1 cellular context compared by ENCODE assay signal in genomic region chr19:29526730-29527499, GRCh38.
TF ChIP-seq lines count a peak whose summit lies in the region.

No MANE protein-coding gene starts in this region.

TF ChIP-seq in HEK293, 187 proteins besides CTCF, POLR2A, EP300 and RAD21 (continued from another document and continues in another):
- TF ChIP-seq, protein P1, sequence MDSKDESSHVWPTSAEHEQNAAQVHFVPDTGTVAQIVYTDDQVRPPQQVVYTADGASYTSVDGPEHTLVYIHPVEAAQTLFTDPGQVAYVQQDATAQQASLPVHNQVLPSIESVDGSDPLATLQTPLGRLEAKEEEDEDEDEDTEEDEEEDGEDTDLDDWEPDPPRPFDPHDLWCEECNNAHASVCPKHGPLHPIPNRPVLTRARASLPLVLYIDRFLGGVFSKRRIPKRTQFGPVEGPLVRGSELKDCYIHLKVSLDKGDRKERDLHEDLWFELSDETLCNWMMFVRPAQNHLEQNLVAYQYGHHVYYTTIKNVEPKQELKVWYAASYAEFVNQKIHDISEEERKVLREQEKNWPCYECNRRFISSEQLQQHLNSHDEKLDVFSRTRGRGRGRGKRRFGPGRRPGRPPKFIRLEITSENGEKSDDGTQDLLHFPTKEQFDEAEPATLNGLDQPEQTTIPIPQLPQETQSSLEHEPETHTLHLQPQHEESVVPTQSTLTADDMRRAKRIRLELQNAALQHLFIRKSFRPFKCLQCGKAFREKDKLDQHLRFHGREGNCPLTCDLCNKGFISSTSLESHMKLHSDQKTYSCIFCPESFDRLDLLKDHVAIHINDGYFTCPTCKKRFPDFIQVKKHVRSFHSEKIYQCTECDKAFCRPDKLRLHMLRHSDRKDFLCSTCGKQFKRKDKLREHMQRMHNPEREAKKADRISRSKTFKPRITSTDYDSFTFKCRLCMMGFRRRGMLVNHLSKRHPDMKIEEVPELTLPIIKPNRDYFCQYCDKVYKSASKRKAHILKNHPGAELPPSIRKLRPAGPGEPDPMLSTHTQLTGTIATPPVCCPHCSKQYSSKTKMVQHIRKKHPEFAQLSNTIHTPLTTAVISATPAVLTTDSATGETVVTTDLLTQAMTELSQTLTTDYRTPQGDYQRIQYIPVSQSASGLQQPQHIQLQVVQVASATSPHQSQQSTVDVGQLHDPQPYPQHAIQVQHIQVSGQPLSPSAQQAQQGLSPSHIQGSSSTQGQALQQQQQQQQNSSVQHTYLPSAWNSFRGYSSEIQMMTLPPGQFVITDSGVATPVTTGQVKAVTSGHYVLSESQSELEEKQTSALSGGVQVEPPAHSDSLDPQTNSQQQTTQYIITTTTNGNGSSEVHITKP (tag by site-specific recombination; IDR thresholded peaks at IDR 0.05): no peak; the same call in 1 of the 2 replicates
- no peak for TF ChIP-seq ZNF488 (tag by site-specific recombination; IDR thresholded peaks at IDR 0.05)
- TF ChIP-seq ZNF704 (tag by site-specific recombination; IDR thresholded peaks at IDR 0.05): no peak
- no peak for TF ChIP-seq ZNF391 (tag by site-specific recombination; IDR thresholded peaks at IDR 0.05; ENCODE audit: borderline replicate concordance, low read depth)
- no peak for TF ChIP-seq ZNF791 (tag by site-specific recombination; IDR thresholded peaks at IDR 0.05)
- TF ChIP-seq PBX3 (CRISPR knock-in tag; IDR thresholded peaks at IDR 0.05): no peak
- TF ChIP-seq ZBTB7A (tag by site-specific recombination; IDR thresholded peaks at IDR 0.05; ENCODE audit: low read depth): peak; percentile 66; the same call in 1 of the 2 replicates
- peak; percentile 32; the same call in 1 of the 2 replicates for TF ChIP-seq BCL11A (tag by site-specific recombination; IDR thresholded peaks at IDR 0.05; ENCODE audit: low read depth)
- TF ChIP-seq ZNF660 (tag by site-specific recombination; IDR thresholded peaks at IDR 0.05): peak; percentile 85
- TF ChIP-seq ZNF10 (tag by site-specific recombination; IDR thresholded peaks at IDR 0.05): 0 out of 2 replicates have a peak, but pooled peaks have one; percentile 31
- TF ChIP-seq ZNF768 (tag by site-specific recombination; IDR thresholded peaks at IDR 0.05): no peak
- no peak for TF ChIP-seq ZNF654 (tag by site-specific recombination; IDR thresholded peaks at IDR 0.05; ENCODE audit: low read depth)
- no peak for TF ChIP-seq ZNF433 (tag by site-specific recombination; IDR thresholded peaks at IDR 0.05; ENCODE audit: low read depth)
- no peak for TF ChIP-seq OVOL3 (tag by site-specific recombination; IDR thresholded peaks at IDR 0.05)
- peak; percentile 49; the same call in 1 of the 2 replicates for TF ChIP-seq ZNF692 (tag by site-specific recombination; IDR thresholded peaks at IDR 0.05)
- TF ChIP-seq ZSCAN16 (tag by site-specific recombination; IDR thresholded peaks at IDR 0.05): no peak
- TF ChIP-seq, protein P2, sequence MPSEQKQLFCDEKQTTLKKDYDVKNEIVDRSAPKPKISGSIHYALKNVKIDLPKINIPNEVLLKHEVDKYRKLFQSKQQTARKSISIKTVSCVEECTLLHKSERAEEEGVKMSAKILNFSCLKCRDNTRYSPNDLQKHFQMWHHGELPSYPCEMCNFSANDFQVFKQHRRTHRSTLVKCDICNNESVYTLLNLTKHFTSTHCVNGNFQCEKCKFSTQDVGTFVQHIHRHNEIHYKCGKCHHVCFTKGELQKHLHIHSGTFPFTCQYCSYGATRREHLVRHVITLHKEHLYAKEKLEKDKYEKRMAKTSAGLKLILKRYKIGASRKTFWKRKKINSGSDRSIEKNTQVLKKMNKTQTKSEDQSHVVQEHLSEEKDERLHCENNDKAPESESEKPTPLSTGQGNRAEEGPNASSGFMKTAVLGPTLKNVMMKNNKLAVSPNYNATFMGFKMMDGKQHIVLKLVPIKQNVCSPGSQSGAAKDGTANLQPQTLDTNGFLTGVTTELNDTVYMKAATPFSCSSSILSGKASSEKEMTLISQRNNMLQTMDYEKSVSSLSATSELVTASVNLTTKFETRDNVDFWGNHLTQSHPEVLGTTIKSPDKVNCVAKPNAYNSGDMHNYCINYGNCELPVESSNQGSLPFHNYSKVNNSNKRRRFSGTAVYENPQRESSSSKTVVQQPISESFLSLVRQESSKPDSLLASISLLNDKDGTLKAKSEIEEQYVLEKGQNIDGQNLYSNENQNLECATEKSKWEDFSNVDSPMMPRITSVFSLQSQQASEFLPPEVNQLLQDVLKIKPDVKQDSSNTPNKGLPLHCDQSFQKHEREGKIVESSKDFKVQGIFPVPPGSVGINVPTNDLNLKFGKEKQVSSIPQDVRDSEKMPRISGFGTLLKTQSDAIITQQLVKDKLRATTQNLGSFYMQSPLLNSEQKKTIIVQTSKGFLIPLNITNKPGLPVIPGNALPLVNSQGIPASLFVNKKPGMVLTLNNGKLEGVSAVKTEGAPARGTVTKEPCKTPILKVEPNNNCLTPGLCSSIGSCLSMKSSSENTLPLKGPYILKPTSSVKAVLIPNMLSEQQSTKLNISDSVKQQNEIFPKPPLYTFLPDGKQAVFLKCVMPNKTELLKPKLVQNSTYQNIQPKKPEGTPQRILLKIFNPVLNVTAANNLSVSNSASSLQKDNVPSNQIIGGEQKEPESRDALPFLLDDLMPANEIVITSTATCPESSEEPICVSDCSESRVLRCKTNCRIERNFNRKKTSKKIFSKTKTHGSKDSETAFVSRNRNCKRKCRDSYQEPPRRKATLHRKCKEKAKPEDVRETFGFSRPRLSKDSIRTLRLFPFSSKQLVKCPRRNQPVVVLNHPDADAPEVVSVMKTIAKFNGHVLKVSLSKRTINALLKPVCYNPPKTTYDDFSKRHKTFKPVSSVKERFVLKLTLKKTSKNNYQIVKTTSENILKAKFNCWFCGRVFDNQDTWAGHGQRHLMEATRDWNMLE (tag by site-specific recombination; conservative IDR thresholded peaks at IDR 0.05; ENCODE audit: low read depth): no peak
- TF ChIP-seq SCRT1 (tag by site-specific recombination; IDR thresholded peaks at IDR 0.05; ENCODE audit: borderline replicate concordance): no peak
- 0 out of 2 replicates have a peak, but pooled peaks have one; percentile 22 for TF ChIP-seq ZNF600 (tag by site-specific recombination; IDR thresholded peaks at IDR 0.05)
- TF ChIP-seq ZNF239 (tag by site-specific recombination; IDR thresholded peaks at IDR 0.05): no peak
- TF ChIP-seq REPIN1 (tag by site-specific recombination; IDR thresholded peaks at IDR 0.05; ENCODE audit: low read depth): 0 out of 2 replicates have a peak, but pooled peaks have one; percentile 81
- no peak for TF ChIP-seq ZNF555 (tag by site-specific recombination; conservative IDR thresholded peaks at IDR 0.05)
- TF ChIP-seq PRDM1 (tag by site-specific recombination; IDR thresholded peaks at IDR 0.05): no peak
- TF ChIP-seq ZNF26 (tag by site-specific recombination; IDR thresholded peaks at IDR 0.05): no peak
- TF ChIP-seq ZNF629 (tag by site-specific recombination; IDR thresholded peaks at IDR 0.05): peak; percentile 44
- TF ChIP-seq ZNF175 (tag by site-specific recombination; IDR thresholded peaks at IDR 0.05): no peak
- TF ChIP-seq GLIS1 (tag by site-specific recombination; IDR thresholded peaks at IDR 0.05): peak; percentile 62
- TF ChIP-seq ZNF549 (tag by site-specific recombination; IDR thresholded peaks at IDR 0.05): no peak
- TF ChIP-seq, protein P3, sequence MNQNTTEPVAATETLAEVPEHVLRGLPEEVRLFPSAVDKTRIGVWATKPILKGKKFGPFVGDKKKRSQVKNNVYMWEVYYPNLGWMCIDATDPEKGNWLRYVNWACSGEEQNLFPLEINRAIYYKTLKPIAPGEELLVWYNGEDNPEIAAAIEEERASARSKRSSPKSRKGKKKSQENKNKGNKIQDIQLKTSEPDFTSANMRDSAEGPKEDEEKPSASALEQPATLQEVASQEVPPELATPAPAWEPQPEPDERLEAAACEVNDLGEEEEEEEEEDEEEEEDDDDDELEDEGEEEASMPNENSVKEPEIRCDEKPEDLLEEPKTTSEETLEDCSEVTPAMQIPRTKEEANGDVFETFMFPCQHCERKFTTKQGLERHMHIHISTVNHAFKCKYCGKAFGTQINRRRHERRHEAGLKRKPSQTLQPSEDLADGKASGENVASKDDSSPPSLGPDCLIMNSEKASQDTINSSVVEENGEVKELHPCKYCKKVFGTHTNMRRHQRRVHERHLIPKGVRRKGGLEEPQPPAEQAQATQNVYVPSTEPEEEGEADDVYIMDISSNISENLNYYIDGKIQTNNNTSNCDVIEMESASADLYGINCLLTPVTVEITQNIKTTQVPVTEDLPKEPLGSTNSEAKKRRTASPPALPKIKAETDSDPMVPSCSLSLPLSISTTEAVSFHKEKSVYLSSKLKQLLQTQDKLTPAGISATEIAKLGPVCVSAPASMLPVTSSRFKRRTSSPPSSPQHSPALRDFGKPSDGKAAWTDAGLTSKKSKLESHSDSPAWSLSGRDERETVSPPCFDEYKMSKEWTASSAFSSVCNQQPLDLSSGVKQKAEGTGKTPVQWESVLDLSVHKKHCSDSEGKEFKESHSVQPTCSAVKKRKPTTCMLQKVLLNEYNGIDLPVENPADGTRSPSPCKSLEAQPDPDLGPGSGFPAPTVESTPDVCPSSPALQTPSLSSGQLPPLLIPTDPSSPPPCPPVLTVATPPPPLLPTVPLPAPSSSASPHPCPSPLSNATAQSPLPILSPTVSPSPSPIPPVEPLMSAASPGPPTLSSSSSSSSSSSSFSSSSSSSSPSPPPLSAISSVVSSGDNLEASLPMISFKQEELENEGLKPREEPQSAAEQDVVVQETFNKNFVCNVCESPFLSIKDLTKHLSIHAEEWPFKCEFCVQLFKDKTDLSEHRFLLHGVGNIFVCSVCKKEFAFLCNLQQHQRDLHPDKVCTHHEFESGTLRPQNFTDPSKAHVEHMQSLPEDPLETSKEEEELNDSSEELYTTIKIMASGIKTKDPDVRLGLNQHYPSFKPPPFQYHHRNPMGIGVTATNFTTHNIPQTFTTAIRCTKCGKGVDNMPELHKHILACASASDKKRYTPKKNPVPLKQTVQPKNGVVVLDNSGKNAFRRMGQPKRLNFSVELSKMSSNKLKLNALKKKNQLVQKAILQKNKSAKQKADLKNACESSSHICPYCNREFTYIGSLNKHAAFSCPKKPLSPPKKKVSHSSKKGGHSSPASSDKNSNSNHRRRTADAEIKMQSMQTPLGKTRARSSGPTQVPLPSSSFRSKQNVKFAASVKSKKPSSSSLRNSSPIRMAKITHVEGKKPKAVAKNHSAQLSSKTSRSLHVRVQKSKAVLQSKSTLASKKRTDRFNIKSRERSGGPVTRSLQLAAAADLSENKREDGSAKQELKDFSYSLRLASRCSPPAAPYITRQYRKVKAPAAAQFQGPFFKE (tag by site-specific recombination; IDR thresholded peaks at IDR 0.05; ENCODE audit: borderline replicate concordance): no peak
- peak; percentile 59; the same call in 1 of the 2 replicates for TF ChIP-seq ZNF184 (tag by site-specific recombination; IDR thresholded peaks at IDR 0.05)
- no peak for TF ChIP-seq YY1 (tag by site-specific recombination; IDR thresholded peaks at IDR 0.05)
- TF ChIP-seq ZNF747 (tag by site-specific recombination; IDR thresholded peaks at IDR 0.05): no peak
- TF ChIP-seq, protein P4, sequence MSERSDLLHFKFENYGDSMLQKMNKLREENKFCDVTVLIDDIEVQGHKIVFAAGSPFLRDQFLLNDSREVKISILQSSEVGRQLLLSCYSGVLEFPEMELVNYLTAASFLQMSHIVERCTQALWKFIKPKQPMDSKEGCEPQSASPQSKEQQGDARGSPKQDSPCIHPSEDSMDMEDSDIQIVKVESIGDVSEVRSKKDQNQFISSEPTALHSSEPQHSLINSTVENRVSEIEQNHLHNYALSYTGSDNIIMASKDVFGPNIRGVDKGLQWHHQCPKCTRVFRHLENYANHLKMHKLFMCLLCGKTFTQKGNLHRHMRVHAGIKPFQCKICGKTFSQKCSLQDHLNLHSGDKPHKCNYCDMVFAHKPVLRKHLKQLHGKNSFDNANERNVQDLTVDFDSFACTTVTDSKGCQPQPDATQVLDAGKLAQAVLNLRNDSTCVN (tag by site-specific recombination; optimal IDR thresholded peaks at IDR 0.05): peak; percentile 91
